ENCODE assay signal across 8 cellular contexts in genomic region chr15:33310481-33311311, GRCh38. TPM values are rescaled to one million over a fixed set of nuclear protein-coding genes. Genes with fewer than 3 reads are reported as not detected.
DNase-seq lines count a peak whose midpoint lies in the region; ATAC-seq and TF ChIP-seq lines count a peak whose summit lies in the region.

RYR3 (plus strand) TSS chr15:33310967; CDS start chr15:33311046, 79 bp downstream.

- H3K27me3 Mint-ChIP-seq in osteocyte (ENCODE audit: unreplicated experiment), result peaks cover 72% of the 10 kb centered on the region

- ATAC-seq in foreskin keratinocyte (peak; percentile 56), GM21619 (IDR thresholded peaks at IDR 0.05; ENCODE audit: unreplicated experiment) (no peak), GM19035 (IDR thresholded peaks at IDR 0.05; ENCODE audit: unreplicated experiment) (no peak)

- H3K27ac ChIP-seq in foreskin keratinocyte, result no peak within 1 kb of the TSS

- H3K4me1 ChIP-seq in NT2/D1 (ENCODE audit: insufficient read depth, insufficient read length), result peaks cover 2% of the 10 kb centered on the region
- peaks cover 7% of the 10 kb centered on the region for H3K4me1 ChIP-seq in foreskin keratinocyte

- H3K36me3 ChIP-seq in NT2/D1 (ENCODE audit: insufficient read depth, insufficient read length, low read length), result no peaks in the 10 kb centered on the region

- no peak for TF ChIP-seq CTCF in foreskin keratinocyte (conservative IDR thresholded peaks at IDR 0.05)
- no peak for TF ChIP-seq CTCF in osteocyte (IDR thresholded peaks at IDR 0.05)

- H3K4me1 Mint-ChIP-seq in osteocyte (ENCODE audit: unreplicated experiment), result peaks cover 2% of the 10 kb centered on the region

- no peaks in the 10 kb centered on the region for H3K9me3 ChIP-seq in NT2/D1 (ENCODE audit: insufficient read depth, low read length)

- DNase-seq in COLO668 (lab: John Stamatoyannopoulos, UW; ENCODE audit: unreplicated experiment) (peak; percentile 55), NT2/D1 (ENCODE audit: low read depth, low spot score) (no peak), foreskin keratinocyte (peak; percentile 48 to 66), osteocyte (ENCODE audit: extremely low spot score, unreplicated experiment) (no peak), MV-4-11 (lab: John Stamatoyannopoulos, UW) (no peak)
- no peak for DNase-seq in activated CD4-positive, alpha-beta T cell treated with anti-CD3 and anti-CD28 coated beads, Interleukin-2, amount 50 U/mL, for 48 hours

- H3K36me3 Mint-ChIP-seq in osteocyte (ENCODE audit: unreplicated experiment), result no peaks in the 10 kb centered on the region

- H3K4me3 Mint-ChIP-seq in osteocyte (ENCODE audit: unreplicated experiment), result peak within 1 kb of the TSS; percentile 68

- peak within 1 kb of the TSS; percentile 59 for H3K4me3 ChIP-seq in NT2/D1 (ENCODE audit: insufficient read length, low read depth)

- H3K9me3 Mint-ChIP-seq in osteocyte (ENCODE audit: unreplicated experiment), result no peaks in the 10 kb centered on the region

- peak within 1 kb of the TSS; percentile 74 for H3K9ac ChIP-seq in NT2/D1 (ENCODE audit: insufficient read length, low read depth)

- H3K27ac Mint-ChIP-seq in osteocyte (ENCODE audit: unreplicated experiment), result no peak within 1 kb of the TSS

- H3K27me3 ChIP-seq in NT2/D1 (ENCODE audit: insufficient read depth, insufficient read length) (peaks cover 37% of the 10 kb centered on the region), foreskin keratinocyte (peaks cover 62% of the 10 kb centered on the region)

RNA-seq across cellular contexts. Expression of gene RYR3, which starts in this region (rescaled TPM):
- under 0.01 TPM in 2 replicates for total RNA-seq in foreskin keratinocyte
- not detected in 2 replicates for polyA plus RNA-seq in foreskin keratinocyte
- not detected in 2 replicates for total RNA-seq in osteocyte

Comparison
In these comparisons a context has a peak if more than half of its experiments do, and no peak if none do; other contexts are left out.
1. Peak in DNase-seq and ATAC-seq in foreskin keratinocyte; RNA of the gene not detected or under 1 TPM.